ENCODE assay signal across 8 cellular contexts in the genomic region with DNA sequence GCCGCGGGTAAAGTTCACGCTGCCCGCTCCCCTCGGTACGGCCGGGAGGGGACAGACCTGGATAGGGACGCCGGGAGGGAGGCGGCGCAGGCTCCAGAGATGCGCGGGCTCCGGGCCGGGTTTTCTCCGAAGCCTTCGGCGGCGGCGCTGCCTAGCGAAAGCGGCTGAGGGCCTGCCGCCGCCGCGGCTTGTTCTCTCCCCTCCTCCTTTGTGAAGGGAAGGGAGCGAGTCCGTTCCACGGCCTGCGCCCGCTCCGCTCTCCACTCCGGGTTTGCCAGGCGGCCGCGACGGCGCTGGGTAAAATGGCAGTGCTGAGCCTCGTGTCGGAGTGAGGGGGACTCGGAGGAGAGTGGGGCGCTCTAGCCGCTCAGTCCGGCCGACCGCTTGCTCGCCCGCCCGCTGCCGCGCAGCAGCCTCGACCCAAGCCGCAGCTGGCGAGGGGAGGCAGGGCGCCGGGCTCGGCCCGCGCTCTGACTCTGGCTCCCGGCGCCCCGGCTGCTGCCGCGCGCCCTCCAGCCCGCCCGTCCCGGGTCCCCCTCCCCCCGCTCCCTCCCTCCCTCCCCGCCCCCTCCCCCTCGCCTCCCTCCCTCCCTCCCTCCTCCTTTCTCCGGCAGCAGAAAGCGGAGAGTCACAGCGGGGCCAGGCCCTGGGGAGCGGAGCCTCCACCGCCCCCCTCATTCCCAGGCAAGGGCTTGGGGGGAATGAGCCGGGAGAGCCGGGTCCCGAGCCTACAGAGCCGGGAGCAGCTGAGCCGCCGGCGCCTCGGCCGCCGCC. TPM values are rescaled to one million over a fixed set of nuclear protein-coding genes. Genes with fewer than 3 reads are reported as not detected.
DNase-seq lines count a peak whose midpoint lies in the region; ATAC-seq, FAIRE-seq and TF ChIP-seq lines count a peak whose summit lies in the region.

A gene (plus strand): TSS at position 599 of the 774 bp plus-strand sequence. CDS start 389 bp downstream, outside the sequence.

- peak; percentile 98 for FAIRE-seq in GM12891 (lab: Jason Lieb, UNC)

- ATAC-seq in HG02884 (IDR thresholded peaks at IDR 0.05; ENCODE audit: unreplicated experiment), result peak; percentile 35
- peak; percentile 65 to 79 (median 74) for ATAC-seq in heart left ventricle

- H3K4me1 ChIP-seq in heart left ventricle, result peaks cover 17 to 59% (median 50%) of the 10 kb centered on the region in 12 donors
- H3K4me1 ChIP-seq in tibial nerve, result peaks cover 6 to 61% (median 49%) of the 10 kb centered on the region in 4 donors

- peak; percentile 68 for DNase-seq in GM12891 (ENCODE audit: insufficient read length, low spot score)
- DNase-seq in NCI-H1694 (lab: John Stamatoyannopoulos, UW), result peak; percentile 71
- DNase-seq in amniotic epithelial cell (ENCODE audit: low read depth), result peak; percentile 98
- peak; percentile 96 to 99 (median 96) for DNase-seq in heart left ventricle
- peak; percentile 92 for DNase-seq in pons (ENCODE audit: low spot score)
- DNase-seq in tibial nerve (ENCODE audit: low spot score in 2 of 2), result peak; percentile 91 to 93

- intact Hi-C loops in heart left ventricle (cut with DNase I), result loop anchor here in 8 of 10 donors (1.0 to 5.0 kb wide), 7 partner anchors 27 to 92 kb away; a partner anchor contains a TSS

- TF ChIP-seq POLR2A in GM12891 (IDR thresholded peaks at IDR 0.05; ENCODE audit: low read depth, low read length) (peak; percentile 85), heart left ventricle (IDR thresholded peaks at IDR 0.05) (peak in 1 of 2 donors; percentile 61), tibial nerve (IDR thresholded peaks at IDR 0.05) (peak; percentile 75 to 94)

- H3K36me3 Mint-ChIP-seq in T-helper 1 cell treated with Interleukin-12 subunit alpha and Interleukin-12 subunit beta and Interleukin-4 antibody, amounts not matched to agents 30 μg/mL and 1 μg/mL, for 36 hours (ENCODE audit: low read depth), result no peaks in the 10 kb centered on the region

- peaks cover 28% of the 10 kb centered on the region for H3K4me1 Mint-ChIP-seq in T-helper 1 cell treated with Interleukin-12 subunit alpha and Interleukin-12 subunit beta and Interleukin-4 antibody, amounts not matched to agents 30 μg/mL and 1 μg/mL, for 36 hours (ENCODE audit: low read depth)

- no peaks in the 10 kb centered on the region for H3K9me3 Mint-ChIP-seq in T-helper 1 cell treated with Interleukin-12 subunit alpha and Interleukin-12 subunit beta and Interleukin-4 antibody, amounts not matched to agents 30 μg/mL and 1 μg/mL, for 36 hours

- H3K27ac Mint-ChIP-seq in T-helper 1 cell treated with Interleukin-12 subunit alpha and Interleukin-12 subunit beta and Interleukin-4 antibody, amounts not matched to agents 30 μg/mL and 1 μg/mL, for 36 hours, result peak within 1 kb of the TSS; percentile 98

- H3K9me3 ChIP-seq in heart left ventricle (no peaks in the 10 kb centered on the region), tibial nerve (no peaks in the 10 kb centered on the region)

- H3K27me3 Mint-ChIP-seq in T-helper 1 cell treated with Interleukin-12 subunit alpha and Interleukin-12 subunit beta and Interleukin-4 antibody, amounts not matched to agents 30 μg/mL and 1 μg/mL, for 36 hours (ENCODE audit: low read depth), result no peaks in the 10 kb centered on the region

- 0 to 1% (median 1%) methylated on average over 24 to 82 of the region's 86 CpGs for WGBS in heart left ventricle, 4 donors
- 0 to 1% methylated on average over 12 to 58 of the region's 86 CpGs for WGBS in tibial nerve, 2 donors

- peaks cover 0 to 4% (median 0%) of the 10 kb centered on the region in 9 donors for H3K27me3 ChIP-seq in heart left ventricle
- H3K27me3 ChIP-seq in tibial nerve, result no peaks in the 10 kb centered on the region

- H3K36me3 ChIP-seq in heart left ventricle (no peaks in the 10 kb centered on the region), tibial nerve (no peaks in the 10 kb centered on the region)

- peak; percentile 77 to 97 for TF ChIP-seq EP300 in tibial nerve (IDR thresholded peaks at IDR 0.05)

- H3K27ac ChIP-seq in heart left ventricle (peak within 1 kb of the TSS; percentile 89 to 98 (median 96)), tibial nerve (peak within 1 kb of the TSS; percentile 96 to 99 (median 97))

- TF ChIP-seq CTCF in heart left ventricle (IDR thresholded peaks at IDR 0.05), result peak in 4 of 12 donors; percentile 8 to 27 (median 14)
- TF ChIP-seq CTCF in tibial nerve (IDR thresholded peaks at IDR 0.05), result peak in 2 of 5 experiments; percentile 76 to 91

- peak within 1 kb of the TSS; percentile 89 for H3K4me3 Mint-ChIP-seq in T-helper 1 cell treated with Interleukin-12 subunit alpha and Interleukin-12 subunit beta and Interleukin-4 antibody, amounts not matched to agents 30 μg/mL and 1 μg/mL, for 36 hours

- peak within 1 kb of the TSS; percentile 80 to 96 (median 92) for H3K4me3 ChIP-seq in heart left ventricle
- H3K4me3 ChIP-seq in tibial nerve, result peak within 1 kb of the TSS; percentile 80 to 95 (median 90)

TF ChIP-seq in GM12891, 5 proteins besides CTCF, POLR2A, EP300 and RAD21:
- TF ChIP-seq SPI1 (IDR thresholded peaks at IDR 0.05; ENCODE audit: low read depth, low read length) (no peak), TAF1 (IDR thresholded peaks at IDR 0.05; ENCODE audit: low read depth, low read length) (peak; percentile 100), PAX5 (IDR thresholded peaks at IDR 0.05; ENCODE audit: insufficient read depth, low read length, severe bottlenecking) (peak; percentile 78), POU2F2 (IDR thresholded peaks at IDR 0.05; ENCODE audit: low read depth, low read length) (peak; percentile 83), POLR2AphosphoS5 (IDR thresholded peaks at IDR 0.05; ENCODE audit: low read depth, low read length) (peak; percentile 94)

RNA-seq across cellular contexts. Expression of the gene that starts here (rescaled TPM):
- 35.0 TPM for polyA plus RNA-seq in GM12891 (2012; ENCODE audit: low read depth, missing spikeins)
- total RNA-seq in heart left ventricle (10 to 100 TPM; 29.0 to 73.9 (median 49.9) TPM), tibial nerve (10 to 100 TPM; 49.6 to 90.0 (median 54.3) TPM)
- polyA plus RNA-seq in heart left ventricle, result 10 to 100 TPM; 14.1 to 33.0 TPM

Comparison
In these comparisons a context has a peak if more than half of its experiments do, and no peak if none do; other contexts are left out.
1. Peak in every context shown above with its lines: DNase-seq, ATAC-seq, H3K4me3 ChIP-seq and H3K27ac ChIP-seq.